8 cellular contexts compared by ENCODE assay signal in genomic region chr14:73173092-73173735, GRCh38. TPM values are rescaled to one million over a fixed set of nuclear protein-coding genes. Genes with fewer than 3 reads are reported as not detected.
A peak's percentile ranks its signal among the peaks of the same experiment; 100 is the strongest.
DNase-seq lines count a peak whose midpoint lies in the region; ATAC-seq and TF ChIP-seq lines count a peak whose summit lies in the region.

No MANE protein-coding gene starts in this region.

- no peaks in the 10 kb centered on the region for H3K9me3 Mint-ChIP-seq in nephron progenitor cell

- peak; percentile 36 for TF ChIP-seq CTCF in nephron progenitor cell (IDR thresholded peaks at IDR 0.05)

- intact Hi-C loops in posterior cingulate gyrus (cut with DNase I) = loop anchor here (5.0 kb wide), 3 partner anchors 36 to 299 kb away; partner anchors contain the start of gene PSEN1

- in situ Hi-C loops in ACHN (cut with HindIII; ENCODE audit: low pct_ligation_motif_present, low pct_unique_long_range_greater_than_20kb, low sequenced_read_pairs) = loop anchor here (25.0 kb wide), 1 partner anchor 289 kb away; the partner anchor contains the start of gene NUMB

- no peak overlapping the region for H3K27ac Mint-ChIP-seq in nephron progenitor cell

- H3K36me3 Mint-ChIP-seq in nephron progenitor cell (ENCODE audit: low read depth) = peaks cover 72% of the 10 kb centered on the region

- no peak for ATAC-seq in GM21723 (IDR thresholded peaks at IDR 0.05; ENCODE audit: unreplicated experiment)

- peaks cover 14% of the 10 kb centered on the region for H3K4me1 Mint-ChIP-seq in nephron progenitor cell

- no peak overlapping the region for H3K4me3 Mint-ChIP-seq in nephron progenitor cell

- H3K27me3 Mint-ChIP-seq in nephron progenitor cell (ENCODE audit: low read depth, poor library complexity) = no peaks in the 10 kb centered on the region

- DNase-seq in ACHN (peak; percentile 48), ELR (ENCODE audit: low read depth) (peak; percentile 72), NCI-H2196 treated with DMSO at 0.1 percent for 48 hours (lab: John Stamatoyannopoulos, UW; ENCODE audit: unreplicated experiment) (peak; percentile 45), cerebellum (ENCODE audit: low spot score) (peak; percentile 23), nephron progenitor cell (no peak), posterior cingulate gyrus (no peak)
- no peak for DNase-seq in stimulated activated CD4-positive, alpha-beta T cell treated with anti-CD3 and anti-CD28 coated beads, Interleukin-1b, Interleukin-23, amount 100 ng/mL, for 48 hours

RNA-seq across cellular contexts. Expression of gene PSEN1, which starts 36.9 kb away (rescaled TPM):
- total RNA-seq in cerebellum = 55.5 TPM

Comparison
In these comparisons a context has a peak if more than half of its experiments do, and no peak if none do; other contexts are left out.
1. DNase-seq: peak in ACHN (single experiment), ELR (single experiment), NCI-H2196 treated with DMSO at 0.1 percent for 48 hours (single experiment) and cerebellum (single experiment); none in nephron progenitor cell (single experiment), posterior cingulate gyrus (0 of 10) and stimulated activated CD4-positive, alpha-beta T cell treated with anti-CD3 and anti-CD28 coated beads, Interleukin-1b, Interleukin-23, amount 100 ng/mL, for 48 hours (single experiment).